ENCODE assay signal across 7 cellular contexts in genomic region chr1:28375598-28375997, GRCh38. TPM values are rescaled to one million over a fixed set of nuclear protein-coding genes. Genes with fewer than 3 reads are reported as not detected.
DNase-seq lines count a peak whose midpoint lies in the region; ATAC-seq, FAIRE-seq and TF ChIP-seq lines count a peak whose summit lies in the region.
"Not testable (repeated sequence)": the region's sequence is repeated elsewhere in the genome, so short reads cannot be mapped to it uniquely, and the experiment has no call there.

No MANE protein-coding gene starts in this region.

- H3K27me3 ChIP-seq in BLaER1 treated with 17β-estradiol and CSF1 and Interleukin-3, amounts not matched to agents 10 nM and 100 nM; HepG2 (ENCODE audit: control insufficient read depth in 1 of 2, insufficient read depth in 2 of 2, low read length in 2 of 2); smooth muscle cell (ENCODE audit: low read depth): not testable (repeated sequence)

- peaks cover 49 to 72% (median 64%) of the 10 kb centered on the region in 10 experiments for H3K4me1 ChIP-seq in BLaER1 treated with 17β-estradiol and CSF1 and Interleukin-3, amounts not matched to agents 10 nM and 100 nM
- peaks cover 67% of the 10 kb centered on the region for H3K4me1 ChIP-seq in HepG2 (ENCODE audit: insufficient read depth, low read length)
- peaks cover 22% of the 10 kb centered on the region for H3K4me1 ChIP-seq in smooth muscle cell (ENCODE audit: low read depth)

- H3K27me3 Mint-ChIP-seq in activated naive CD8-positive, alpha-beta T cell; dendritic cell treated with granulocyte-macrophage colony-stimulating factor and Interleukin-4, amounts not matched to agents 40 ng/mL and 50 ng/mL, for 4 days; neural crest cell (ENCODE audit: low read depth): not testable (repeated sequence)

- not testable (repeated sequence) for H3K9me3 ChIP-seq in BLaER1 treated with 17β-estradiol and CSF1 and Interleukin-3, amounts not matched to agents 10 nM and 100 nM (replicated peaks in 1 of 11); SK-N-MC (ENCODE audit: low read depth, low read length); HepG2 (ENCODE audit: low read length); smooth muscle cell (replicated peaks; ENCODE audit: low read depth)

- not testable (repeated sequence) for TF ChIP-seq CTCF in HepG2 (CRISPR knock-in tag; IDR thresholded peaks at IDR 0.05); neural crest cell (conservative IDR thresholded peaks at IDR 0.05); smooth muscle cell (IDR thresholded peaks at IDR 0.05; ENCODE audit: borderline replicate concordance, insufficient read depth, poor library complexity, severe bottlenecking)

- H3K36me3 Mint-ChIP-seq in activated naive CD8-positive, alpha-beta T cell: not testable (repeated sequence)
- H3K36me3 Mint-ChIP-seq in dendritic cell treated with granulocyte-macrophage colony-stimulating factor and Interleukin-4, amounts not matched to agents 40 ng/mL and 50 ng/mL, for 4 days (ENCODE audit: low read depth): peaks cover 10% of the 10 kb centered on the region
- H3K36me3 Mint-ChIP-seq in neural crest cell (ENCODE audit: low read depth): peaks cover 17% of the 10 kb centered on the region

- intact Hi-C loops in dendritic cell treated with granulocyte-macrophage colony-stimulating factor and Interleukin-4, amounts not matched to agents 40 ng/mL and 50 ng/mL, for 4 days (cut with micrococcal nuclease); HepG2 (cut with micrococcal nuclease; ENCODE audit: unreplicated experiment): not testable (repeated sequence)

- peaks cover 12% of the 10 kb centered on the region for H3F3A ChIP-seq in smooth muscle cell (ENCODE audit: low read depth)

- not testable (repeated sequence) for BruUV-seq in HepG2 (replicated peaks; lab: Mats Ljungman, UMichigan)

- peaks cover 0 to 46% (median 12%) of the 10 kb centered on the region in 11 experiments; a peak in 12 of 22 replicates for H4K20me1 ChIP-seq in BLaER1 treated with 17β-estradiol and CSF1 and Interleukin-3, amounts not matched to agents 10 nM and 100 nM
- not testable (repeated sequence) for H4K20me1 ChIP-seq in HepG2 (ENCODE audit: insufficient read depth, low read length); smooth muscle cell (ENCODE audit: low read depth)

- H2AFZ ChIP-seq in HepG2 (ENCODE audit: low read length); smooth muscle cell (ENCODE audit: low read depth): not testable (repeated sequence)

- peaks cover 0 to 43% (median 24%) of the 10 kb centered on the region in 11 experiments; a peak in 16 of 22 replicates for H3K36me3 ChIP-seq in BLaER1 treated with 17β-estradiol and CSF1 and Interleukin-3, amounts not matched to agents 10 nM and 100 nM
- H3K36me3 ChIP-seq in SK-N-MC (ENCODE audit: insufficient read depth, low read length); HepG2 (replicated peaks in 1 of 2; ENCODE audit: control insufficient read depth in 1 of 2, insufficient read depth in 2 of 2, low read length in 2 of 2); smooth muscle cell (ENCODE audit: low read depth): not testable (repeated sequence)

- H3K4me3 Mint-ChIP-seq in activated naive CD8-positive, alpha-beta T cell; dendritic cell treated with granulocyte-macrophage colony-stimulating factor and Interleukin-4, amounts not matched to agents 40 ng/mL and 50 ng/mL, for 4 days; neural crest cell: not testable (repeated sequence)

- in situ Hi-C loops in HepG2 (cut with HindIII; ENCODE audit: extremely low pct_ligation_motif_present, low pct_unique_long_range_greater_than_20kb): not testable (repeated sequence)

- H3K27ac Mint-ChIP-seq in activated naive CD8-positive, alpha-beta T cell: peak overlapping the region; percentile 38
- peak overlapping the region; percentile 22 for H3K27ac Mint-ChIP-seq in dendritic cell treated with granulocyte-macrophage colony-stimulating factor and Interleukin-4, amounts not matched to agents 40 ng/mL and 50 ng/mL, for 4 days
- H3K27ac Mint-ChIP-seq in neural crest cell (ENCODE audit: unreplicated experiment): peak overlapping the region; percentile 89

- peaks cover 72% of the 10 kb centered on the region for H3K79me2 ChIP-seq in HepG2 (ENCODE audit: insufficient read depth, low read length)
- peaks cover 91% of the 10 kb centered on the region for H3K79me2 ChIP-seq in smooth muscle cell (ENCODE audit: low read depth)

- not testable (repeated sequence) for TF ChIP-seq EP300 in HepG2 (IDR thresholded peaks at IDR 0.05; ENCODE audit: low read depth in 2 of 2, low read length in 2 of 2); HepG2 (CRISPR knock-in tag; IDR thresholded peaks at IDR 0.05; ENCODE audit: borderline replicate concordance)

- H3K9ac ChIP-seq in BLaER1 treated with 17β-estradiol and CSF1 and Interleukin-3, amounts not matched to agents 10 nM and 100 nM: 0 out of 22 replicates have a peak overlapping the region, but pooled peaks of 1 of the 11 experiments have one; percentile 10
- H3K9ac ChIP-seq in SK-N-MC (ENCODE audit: insufficient read length); smooth muscle cell (ENCODE audit: low read depth): not testable (repeated sequence)
- H3K9ac ChIP-seq in HepG2 (ENCODE audit: insufficient read depth, low read depth, low read length): peak overlapping the region; percentile 7; the same call in 1 of the 2 replicates

- not testable (repeated sequence) for DNase-seq in SK-N-MC (ENCODE audit: low read depth, low spot score); neural crest cell (ENCODE audit: low read depth, low spot score); smooth muscle cell (lab: John Stamatoyannopoulos, UW; ENCODE audit: unreplicated experiment)
- DNase-seq in HepG2 (ENCODE audit: low spot score): peak; percentile 38

- H3K4me2 ChIP-seq in BLaER1 treated with 17β-estradiol and CSF1 and Interleukin-3, amounts not matched to agents 10 nM and 100 nM: peak overlapping the region in 7 of 11 experiments; percentile 7 to 53 (median 40); a peak in 9 of 22 replicates
- H3K4me2 ChIP-seq in HepG2 (ENCODE audit: low read depth, low read length): peak overlapping the region; percentile 53
- not testable (repeated sequence) for H3K4me2 ChIP-seq in smooth muscle cell

- ATAC-seq in HepG2: peak; percentile 60

- FAIRE-seq in HepG2 (lab: Jason Lieb, UNC): not testable (repeated sequence)

- H3K27ac ChIP-seq in BLaER1 treated with 17β-estradiol and CSF1 and Interleukin-3, amounts not matched to agents 10 nM and 100 nM: peak overlapping the region in 4 of 11 experiments; percentile 8 to 42 (median 30); a peak in 5 of 22 replicates
- 0 out of 2 replicates have a peak overlapping the region, but pooled peaks have one; percentile 36 for H3K27ac ChIP-seq in SK-N-MC
- H3K27ac ChIP-seq in HepG2 (ENCODE audit: extremely low read length, insufficient read depth, low read length): peak overlapping the region; percentile 47
- peak overlapping the region; percentile 93 for H3K27ac ChIP-seq in smooth muscle cell (ENCODE audit: low read depth)

- whole genome bisulfite sequencing in HepG2 (ENCODE audit: low lambda C conversion rate): 55% methylated on average over 11 of the region's 11 CpGs
- WGBS in smooth muscle cell (ENCODE audit: low lambda C conversion rate): 91% methylated on average over 11 of the region's 11 CpGs

- TF ChIP-seq POLR2A in HepG2 (IDR thresholded peaks at IDR 0.05; ENCODE audit: insufficient read depth in 1 of 2, low read depth in 2 of 2, low read length in 2 of 2): not testable (repeated sequence)

- not testable (repeated sequence) for TF ChIP-seq RAD21 in HepG2 (CRISPR knock-in tag; IDR thresholded peaks at IDR 0.05)

- not testable (repeated sequence) for H3K4me3 ChIP-seq in BLaER1 treated with 17β-estradiol and CSF1 and Interleukin-3, amounts not matched to agents 10 nM and 100 nM; SK-N-MC; HepG2 (replicated peaks in 1 of 3; ENCODE audit: insufficient read depth in 1 of 3, low read depth in 2 of 3, low read length in 3 of 3); smooth muscle cell

- peaks cover 35% of the 10 kb centered on the region for H3K4me1 Mint-ChIP-seq in activated naive CD8-positive, alpha-beta T cell (ENCODE audit: low read depth)
- peaks cover 16% of the 10 kb centered on the region for H3K4me1 Mint-ChIP-seq in dendritic cell treated with granulocyte-macrophage colony-stimulating factor and Interleukin-4, amounts not matched to agents 40 ng/mL and 50 ng/mL, for 4 days (ENCODE audit: low read depth)
- H3K4me1 Mint-ChIP-seq in neural crest cell: peaks cover 30% of the 10 kb centered on the region

- H3K9me3 Mint-ChIP-seq in activated naive CD8-positive, alpha-beta T cell (ENCODE audit: low read depth); dendritic cell treated with granulocyte-macrophage colony-stimulating factor and Interleukin-4, amounts not matched to agents 40 ng/mL and 50 ng/mL, for 4 days; neural crest cell: not testable (repeated sequence)

- POLR2A ChIA-PET in HepG2 (lab: Yijun Ruan, JAX): not testable (repeated sequence)

- CTCF ChIA-PET in HepG2 (lab: Yijun Ruan, JAX; ENCODE audit: low intra/inter-chr PET ratio, low total read pairs): not testable (repeated sequence)

RNA-seq across cellular contexts. Expression of gene PHACTR4, which starts 6.1 kb away (rescaled TPM):
- 17.1 and 29.6 TPM in 2 replicates for total RNA-seq in HepG2 (2016; rRNA removed; fragmentation: Illumina TruSeq; extraction: Trizol)
- total RNA-seq in HepG2 (2016; cell fraction: cytosol; rRNA removed; fragmentation: Illumina TruSeq; extraction: Trizol; ENCODE audit: low read depth): 12.5 and 13.7 TPM in 2 replicates
- 18.0 and 28.5 TPM in 2 replicates for total RNA-seq in HepG2 (2016; cell fraction: insoluble cytoplasmic fraction; rRNA removed; fragmentation: Illumina TruSeq; extraction: Trizol)
- 22.9 and 27.9 TPM in 2 replicates for total RNA-seq in HepG2 (2016; cell fraction: membrane; rRNA removed; fragmentation: Illumina TruSeq; extraction: Trizol)
- 19.8 and 22.8 TPM in 2 replicates for total RNA-seq in HepG2 (2016; cell fraction: nucleus; rRNA removed; fragmentation: Illumina TruSeq; extraction: Trizol)
- polyA plus RNA-seq in HepG2 (2011; rRNA removed): 13.9 TPM in 2 replicates
- polyA plus RNA-seq in HepG2 (2011; cell fraction: cytosol; rRNA removed): 9.3 and 14.1 TPM in 2 replicates
- 7.6 and 10.2 TPM in 2 replicates for polyA plus RNA-seq in HepG2 (2011; cell fraction: nucleus; rRNA removed)
- polyA plus RNA-seq in HepG2 (2012): 20.1 and 20.8 TPM in 2 replicates
- polyA plus RNA-seq in HepG2 (2016; cell fraction: cytosol; fragmentation: Illumina TruSeq; extraction: Trizol; ENCODE audit: low read depth): 3.9 and 4.2 TPM in 2 replicates
- 36.5 and 50.9 TPM in 2 replicates for polyA plus RNA-seq in HepG2 (2016; cell fraction: insoluble cytoplasmic fraction; fragmentation: Illumina TruSeq; extraction: Trizol; ENCODE audit: low read depth)
- polyA plus RNA-seq in HepG2 (2016; cell fraction: membrane; fragmentation: Illumina TruSeq; extraction: Trizol; ENCODE audit: low read depth): 18.0 and 18.6 TPM in 2 replicates
- 40.9 and 42.7 TPM in 2 replicates for polyA plus RNA-seq in HepG2 (2016; cell fraction: nucleus; fragmentation: Illumina TruSeq; extraction: Trizol; ENCODE audit: insufficient read depth, low read depth)
- 21.5 and 24.1 TPM in 2 replicates for polyA minus RNA-seq in HepG2 (2011; rRNA and poly(A)+ RNA removed; ENCODE audit: low replicate concordance)
- 19.1 and 23.2 TPM in 2 replicates for polyA minus RNA-seq in HepG2 (2011; cell fraction: cytosol; rRNA and poly(A)+ RNA removed)
- 13.7 and 14.3 TPM in 2 replicates for polyA minus RNA-seq in HepG2 (2011; cell fraction: nucleus; rRNA and poly(A)+ RNA removed)
- 79.1 and 80.8 TPM in 2 replicates for total RNA-seq in neural crest cell
- 14.1 and 20.2 TPM in 2 replicates for total RNA-seq in smooth muscle cell
- polyA plus RNA-seq in smooth muscle cell: 15.2 and 22.2 TPM in 2 replicates

RNA-seq across cellular contexts. Expression of gene MED18, which starts 46.8 kb away (rescaled TPM):
- total RNA-seq in HepG2 (2016; rRNA removed; fragmentation: Illumina TruSeq; extraction: Trizol) (21.0 and 28.8 TPM in 2 replicates), neural crest cell (11.8 and 12.5 TPM in 2 replicates), smooth muscle cell (11.6 and 13.2 TPM in 2 replicates)
- 7.0 and 7.5 TPM in 2 replicates for total RNA-seq in HepG2 (2016; cell fraction: cytosol; rRNA removed; fragmentation: Illumina TruSeq; extraction: Trizol; ENCODE audit: low read depth)
- total RNA-seq in HepG2 (2016; cell fraction: insoluble cytoplasmic fraction; rRNA removed; fragmentation: Illumina TruSeq; extraction: Trizol): 20.7 and 32.3 TPM in 2 replicates
- total RNA-seq in HepG2 (2016; cell fraction: membrane; rRNA removed; fragmentation: Illumina TruSeq; extraction: Trizol): 10.5 and 12.8 TPM in 2 replicates
- 7.0 and 9.3 TPM in 2 replicates for total RNA-seq in HepG2 (2016; cell fraction: nucleus; rRNA removed; fragmentation: Illumina TruSeq; extraction: Trizol)
- polyA plus RNA-seq in HepG2 (2011; rRNA removed) (11.7 and 14.4 TPM in 2 replicates), smooth muscle cell (12.3 and 13.8 TPM in 2 replicates)
- 16.5 and 19.8 TPM in 2 replicates for polyA plus RNA-seq in HepG2 (2011; cell fraction: cytosol; rRNA removed)
- 10.4 and 11.6 TPM in 2 replicates for polyA plus RNA-seq in HepG2 (2011; cell fraction: nucleus; rRNA removed)
- polyA plus RNA-seq in HepG2 (2012): 9.5 and 13.0 TPM in 2 replicates
- 2.8 and 3.8 TPM in 2 replicates for polyA plus RNA-seq in HepG2 (2016; cell fraction: cytosol; fragmentation: Illumina TruSeq; extraction: Trizol; ENCODE audit: low read depth)
- polyA plus RNA-seq in HepG2 (2016; cell fraction: insoluble cytoplasmic fraction; fragmentation: Illumina TruSeq; extraction: Trizol; ENCODE audit: low read depth): 26.5 and 30.0 TPM in 2 replicates
- polyA plus RNA-seq in HepG2 (2016; cell fraction: membrane; fragmentation: Illumina TruSeq; extraction: Trizol; ENCODE audit: low read depth): 4.9 and 5.6 TPM in 2 replicates
- polyA plus RNA-seq in HepG2 (2016; cell fraction: nucleus; fragmentation: Illumina TruSeq; extraction: Trizol; ENCODE audit: insufficient read depth, low read depth): 14.7 and 18.3 TPM in 2 replicates
- 28.2 and 57.8 TPM in 2 replicates for polyA minus RNA-seq in HepG2 (2011; rRNA and poly(A)+ RNA removed; ENCODE audit: low replicate concordance)
- polyA minus RNA-seq in HepG2 (2011; cell fraction: cytosol; rRNA and poly(A)+ RNA removed): 13.0 and 15.4 TPM in 2 replicates
- polyA minus RNA-seq in HepG2 (2011; cell fraction: nucleus; rRNA and poly(A)+ RNA removed): 3.6 and 4.2 TPM in 2 replicates

Comparison
In these comparisons a context has a peak if more than half of its experiments do, and no peak if none do; other contexts are left out.
1. H3K27ac Mint-ChIP-seq: peak in every context shown above with its lines; median percentile 89 in neural crest cell; 38 in activated naive CD8-positive, alpha-beta T cell; 22 in dendritic cell treated with granulocyte-macrophage colony-stimulating factor and Interleukin-4, amounts not matched to agents 40 ng/mL and 50 ng/mL, for 4 days.